ENCODE assay signal across 30 cellular contexts in the genomic region with DNA sequence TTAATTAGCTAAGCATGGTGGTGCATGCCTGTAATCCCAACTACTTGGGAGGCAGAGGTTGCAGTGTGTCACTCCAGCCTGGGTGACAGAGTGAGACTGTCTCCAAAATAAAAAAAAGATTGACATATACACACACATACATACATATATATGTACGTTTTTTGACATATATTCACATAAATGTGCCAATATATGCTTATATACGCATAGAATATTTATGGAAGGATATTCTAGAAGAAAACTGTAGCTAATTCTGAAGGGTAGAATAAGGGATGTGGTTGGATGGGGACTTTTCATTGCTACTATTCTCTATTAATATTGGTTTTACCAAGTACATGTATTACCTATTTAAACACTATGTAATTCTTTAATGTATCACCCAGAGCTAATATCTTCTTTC.
"Had no signal": no experiment of that assay in that cellular context is flagged by ENCODE, and none has a peak within 500 bp of the region (broad histone marks: within the 10 kb centered on the region; RNA-seq: fewer than 3 reads in every experiment).

No MANE protein-coding gene starts in this region.

- H3K4me2 ChIP-seq: hepatocyte had no signal

- FAIRE-seq: colon, endometrium, endothelial cell of umbilical vein, frontal cortex had no signal

- DNase-seq: colonic mucosa; cortex of kidney; dermis blood vessel endothelial cell; dorsolateral prefrontal cortex; effector CD4-positive, alpha-beta T cell; effector CD8-positive, alpha-beta T cell; effector memory CD4-positive, alpha-beta T cell; effector memory CD8-positive, alpha-beta T cell; endodermal cell; erythroblast; esophagus squamous epithelium; foreskin fibroblast; foreskin keratinocyte; foreskin melanocyte; gastrocnemius medialis; glutamatergic neuron; head of caudate nucleus; heart left ventricle; heart right ventricle had no signal

- H3K4me3 ChIP-seq: colonic mucosa, coronary artery, dorsolateral prefrontal cortex, esophagus muscularis mucosa, esophagus squamous epithelium, gastrocnemius medialis, gastroesophageal sphincter, heart left ventricle, heart right ventricle, hepatocyte had no signal

- H3K9me3 ChIP-seq: colonic mucosa, esophagus muscularis mucosa, esophagus squamous epithelium, gastrocnemius medialis, gastroesophageal sphincter, heart left ventricle, heart right ventricle had no signal

- H3K4me1 ChIP-seq: colonic mucosa, esophagus squamous epithelium, foreskin keratinocyte, gastrocnemius medialis, heart left ventricle, heart right ventricle had no signal

- ATAC-seq: effector memory CD8-positive, alpha-beta T cell; esophagus mucosa; foreskin keratinocyte; gastrocnemius medialis; gastroesophageal sphincter; heart left ventricle; heart right ventricle had no signal

- H3K79me2 ChIP-seq: hepatocyte had no signal

- H3K4me3 Mint-ChIP-seq: dendritic cell treated with granulocyte-macrophage colony-stimulating factor and Interleukin-4, amounts not matched to agents 40 ng/mL and 50 ng/mL, for 4 days; effector memory CD8-positive, alpha-beta T cell; endodermal cell had no signal

- H3K27me3 ChIP-seq: colonic mucosa, dorsolateral prefrontal cortex, esophagus muscularis mucosa, esophagus squamous epithelium, foreskin keratinocyte, gastrocnemius medialis, gastroesophageal sphincter, heart left ventricle, heart right ventricle, hepatocyte had no signal

- H3K27ac Mint-ChIP-seq: dendritic cell treated with granulocyte-macrophage colony-stimulating factor and Interleukin-4, amounts not matched to agents 40 ng/mL and 50 ng/mL, for 4 days; effector memory CD8-positive, alpha-beta T cell; endodermal cell had no signal

- H3K36me3 ChIP-seq: colonic mucosa, gastrocnemius medialis, gastroesophageal sphincter had no signal

- H3K4me1 Mint-ChIP-seq: endodermal cell had no signal

- H3K27me3 Mint-ChIP-seq: dendritic cell treated with granulocyte-macrophage colony-stimulating factor and Interleukin-4, amounts not matched to agents 40 ng/mL and 50 ng/mL, for 4 days; effector memory CD8-positive, alpha-beta T cell had no signal

- H3K27ac ChIP-seq: colonic mucosa, coronary artery, dorsolateral prefrontal cortex, epithelial cell of prostate, esophagus muscularis mucosa, esophagus squamous epithelium, foreskin keratinocyte, gastrocnemius medialis, gastroesophageal sphincter, heart left ventricle, heart right ventricle, hepatocyte had no signal

- H2AFZ ChIP-seq: hepatocyte had no signal
